ENCODE assay signal across 28 cellular contexts in genomic region chr14:50156111-50156510, GRCh38.
"Had no signal": no experiment of that assay in that cellular context is flagged by ENCODE, and none has a peak within 500 bp of the region (broad histone marks: within the 10 kb centered on the region; RNA-seq: fewer than 3 reads in every experiment).

No MANE protein-coding gene starts in this region.

- DNase-seq: activated CD4-positive, alpha-beta T cell treated with anti-CD3 and anti-CD28 coated beads, Interleukin-2, amount 10 ng/mL, durations not matched to agents 24 days and 14 days; activated CD4-positive, alpha-beta T cell treated with anti-CD3 and anti-CD28 coated beads, Interleukin-2, amount 50 U/mL, for 4 hours; activated CD8-positive, alpha-beta T cell treated with anti-CD3 and anti-CD28 coated beads for 36 hours; activated gamma-delta T cell treated with Interleukin-2 at 50 U/mL for 16 hours; activated naive CD4-positive, alpha-beta T cell treated with anti-CD3 and anti-CD28 coated beads for 36 hours; activated T-cell treated with anti-CD3 and anti-CD28 coated beads, Interleukin-2, amount 50 U/mL, for 24 hours; adrenal gland; body of pancreas; cerebellar nuclear complex; Karpas-422; KBM-7; NCI-H1105; NCI-H1417 treated with DMSO at 0.1 percent for 48 hours; NCI-H1930; NCI-H2081 treated with DMSO at 0.1 percent for 48 hours; NCI-H2171; NCI-H510A; NCI-H526; NCI-H748 treated with DMSO at 0.1 percent for 48 hours; NK-92 treated with Interleukin-12 subunit alpha and Interleukin-12 subunit beta, amount 100 ng/mL, for 24 hours; Right ventricle myocardium superior had no signal

- H3K4me3 Mint-ChIP-seq: activated CD4-positive, alpha-beta T cell treated with anti-CD3 and anti-CD28 coated beads, Interleukin-2, amount 10 ng/mL, durations not matched to agents 24 days and 14 days; activated CD8-positive, alpha-beta T cell treated with anti-CD3 and anti-CD28 coated beads for 36 hours; activated naive CD4-positive, alpha-beta T cell treated with anti-CD3 and anti-CD28 coated beads for 36 hours; activated T-cell treated with anti-CD3 and anti-CD28 coated beads, Interleukin-2, amount 50 U/mL, for 24 hours; activated T-helper 1 cell treated with anti-CD3 and anti-CD28 coated beads, Interleukin-12 subunit alpha, Interleukin-12 subunit beta, Interleukin-2, Interleukin-4 antibody, amounts not matched to agents 30 ng/mL and 10 ng/mL and 1 ng/mL, durations not matched to agents 14 hours and 24 hours and 36 hours had no signal

- H3K4me1 Mint-ChIP-seq: activated CD4-positive, alpha-beta T cell treated with anti-CD3 and anti-CD28 coated beads, Interleukin-2, amount 10 ng/mL, durations not matched to agents 24 days and 14 days had no signal

- H3K27me3 Mint-ChIP-seq: activated CD4-positive, alpha-beta T cell treated with anti-CD3 and anti-CD28 coated beads, Interleukin-2, amount 10 ng/mL, durations not matched to agents 24 days and 14 days; activated CD8-positive, alpha-beta T cell treated with anti-CD3 and anti-CD28 coated beads for 36 hours; activated T-cell treated with anti-CD3 and anti-CD28 coated beads, Interleukin-2, amount 50 U/mL, for 24 hours had no signal

- H3K36me3 Mint-ChIP-seq: activated naive CD4-positive, alpha-beta T cell treated with anti-CD3 and anti-CD28 coated beads, Interleukin-2, amount 50 U/mL, for 72 hours had no signal

- H3K4me3 ChIP-seq: adrenal gland, body of pancreas, breast epithelium, PC-9 had no signal

- H3K9me3 Mint-ChIP-seq: activated CD4-positive, alpha-beta T cell treated with anti-CD3 and anti-CD28 coated beads, Interleukin-2, amount 10 ng/mL, durations not matched to agents 24 days and 14 days; activated CD8-positive, alpha-beta T cell treated with anti-CD3 and anti-CD28 coated beads for 36 hours; activated naive CD4-positive, alpha-beta T cell treated with anti-CD3 and anti-CD28 coated beads for 36 hours; activated naive CD4-positive, alpha-beta T cell treated with anti-CD3 and anti-CD28 coated beads, Interleukin-2, amount 50 U/mL, for 72 hours; activated T-cell treated with anti-CD3 and anti-CD28 coated beads, Interleukin-2, amount 50 U/mL, for 24 hours; activated T-helper 1 cell treated with anti-CD3 and anti-CD28 coated beads, Interleukin-12 subunit alpha, Interleukin-12 subunit beta, Interleukin-2, Interleukin-4 antibody, amounts not matched to agents 30 ng/mL and 10 ng/mL and 1 ng/mL, durations not matched to agents 14 hours and 24 hours and 36 hours had no signal

- H3K27ac Mint-ChIP-seq: activated CD4-positive, alpha-beta T cell treated with anti-CD3 and anti-CD28 coated beads, Interleukin-2, amount 10 ng/mL, durations not matched to agents 24 days and 14 days; activated CD8-positive, alpha-beta T cell treated with anti-CD3 and anti-CD28 coated beads for 36 hours; activated naive CD4-positive, alpha-beta T cell treated with anti-CD3 and anti-CD28 coated beads for 36 hours; activated T-cell treated with anti-CD3 and anti-CD28 coated beads, Interleukin-2, amount 50 U/mL, for 24 hours; activated T-helper 1 cell treated with anti-CD3 and anti-CD28 coated beads, Interleukin-12 subunit alpha, Interleukin-12 subunit beta, Interleukin-2, Interleukin-4 antibody, amounts not matched to agents 30 ng/mL and 10 ng/mL and 1 ng/mL, durations not matched to agents 14 hours and 24 hours and 36 hours had no signal

- FAIRE-seq: astrocyte, RCC 7860, TTC549 had no signal
